Comparison of ENCODE assay signal across 2 cellular contexts in genomic region chr17:64938925-64939474, GRCh38.
TF ChIP-seq lines count a peak whose summit lies in the region.

No MANE protein-coding gene starts in this region.

TF ChIP-seq in K562, 482 proteins besides CTCF, POLR2A, EP300 and RAD21 (continued from another document and continues in another):
- TF ChIP-seq, protein P1, sequence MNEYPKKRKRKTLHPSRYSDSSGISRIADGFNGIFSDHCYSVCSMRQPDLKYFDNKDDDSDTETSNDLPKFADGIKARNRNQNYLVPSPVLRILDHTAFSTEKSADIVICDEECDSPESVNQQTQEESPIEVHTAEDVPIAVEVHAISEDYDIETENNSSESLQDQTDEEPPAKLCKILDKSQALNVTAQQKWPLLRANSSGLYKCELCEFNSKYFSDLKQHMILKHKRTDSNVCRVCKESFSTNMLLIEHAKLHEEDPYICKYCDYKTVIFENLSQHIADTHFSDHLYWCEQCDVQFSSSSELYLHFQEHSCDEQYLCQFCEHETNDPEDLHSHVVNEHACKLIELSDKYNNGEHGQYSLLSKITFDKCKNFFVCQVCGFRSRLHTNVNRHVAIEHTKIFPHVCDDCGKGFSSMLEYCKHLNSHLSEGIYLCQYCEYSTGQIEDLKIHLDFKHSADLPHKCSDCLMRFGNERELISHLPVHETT (CRISPR knock-in tag; conservative IDR thresholded peaks at IDR 0.05 in 1 of 2, IDR thresholded peaks at IDR 0.05 in 1 of 2) = no peak
- TF ChIP-seq CBX1 (IDR thresholded peaks at IDR 0.05; ENCODE audit: low read depth) (no peak), ZNF311 (CRISPR knock-in tag; IDR thresholded peaks at IDR 0.05) (no peak), ETV1 (tag; conservative IDR thresholded peaks at IDR 0.05; ENCODE audit: low read depth) (no peak), DPF2 (IDR thresholded peaks at IDR 0.05) (peak; percentile 42; the same call in 1 of the 2 replicates), TFAP4 (CRISPR knock-in tag; IDR thresholded peaks at IDR 0.05; ENCODE audit: borderline replicate concordance) (peak; percentile 86), ZBTB11 (CRISPR knock-in tag; IDR thresholded peaks at IDR 0.05) (0 out of 6 replicates have a peak, but pooled peaks of 1 of the 3 experiments have one; percentile 17), TSHZ1 (CRISPR knock-in tag; IDR thresholded peaks at IDR 0.05) (no peak), ELK1 (CRISPR knock-in tag; IDR thresholded peaks at IDR 0.05) (no peak), ZBTB1 (CRISPR knock-in tag; IDR thresholded peaks at IDR 0.05; ENCODE audit: borderline replicate concordance, low read depth) (no peak), RB1 (IDR thresholded peaks at IDR 0.05; ENCODE audit: low read depth) (peak; percentile 60; the same call in 1 of the 2 replicates), NR4A1 (CRISPR knock-in tag; IDR thresholded peaks at IDR 0.05) (no peak), NR4A1 (tag; IDR thresholded peaks at IDR 0.05) (no peak), KHSRP (IDR thresholded peaks at IDR 0.05) (no peak)
- TF ChIP-seq, protein P2, sequence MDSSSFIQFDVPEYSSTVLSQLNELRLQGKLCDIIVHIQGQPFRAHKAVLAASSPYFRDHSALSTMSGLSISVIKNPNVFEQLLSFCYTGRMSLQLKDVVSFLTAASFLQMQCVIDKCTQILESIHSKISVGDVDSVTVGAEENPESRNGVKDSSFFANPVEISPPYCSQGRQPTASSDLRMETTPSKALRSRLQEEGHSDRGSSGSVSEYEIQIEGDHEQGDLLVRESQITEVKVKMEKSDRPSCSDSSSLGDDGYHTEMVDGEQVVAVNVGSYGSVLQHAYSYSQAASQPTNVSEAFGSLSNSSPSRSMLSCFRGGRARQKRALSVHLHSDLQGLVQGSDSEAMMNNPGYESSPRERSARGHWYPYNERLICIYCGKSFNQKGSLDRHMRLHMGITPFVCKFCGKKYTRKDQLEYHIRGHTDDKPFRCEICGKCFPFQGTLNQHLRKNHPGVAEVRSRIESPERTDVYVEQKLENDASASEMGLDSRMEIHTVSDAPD (CRISPR knock-in tag; IDR thresholded peaks at IDR 0.05) = no peak

TF ChIP-seq in HepG2, 621 proteins besides CTCF, POLR2A, EP300 and RAD21 (continued from another document and continues in another):
- TF ChIP-seq, protein P3, sequence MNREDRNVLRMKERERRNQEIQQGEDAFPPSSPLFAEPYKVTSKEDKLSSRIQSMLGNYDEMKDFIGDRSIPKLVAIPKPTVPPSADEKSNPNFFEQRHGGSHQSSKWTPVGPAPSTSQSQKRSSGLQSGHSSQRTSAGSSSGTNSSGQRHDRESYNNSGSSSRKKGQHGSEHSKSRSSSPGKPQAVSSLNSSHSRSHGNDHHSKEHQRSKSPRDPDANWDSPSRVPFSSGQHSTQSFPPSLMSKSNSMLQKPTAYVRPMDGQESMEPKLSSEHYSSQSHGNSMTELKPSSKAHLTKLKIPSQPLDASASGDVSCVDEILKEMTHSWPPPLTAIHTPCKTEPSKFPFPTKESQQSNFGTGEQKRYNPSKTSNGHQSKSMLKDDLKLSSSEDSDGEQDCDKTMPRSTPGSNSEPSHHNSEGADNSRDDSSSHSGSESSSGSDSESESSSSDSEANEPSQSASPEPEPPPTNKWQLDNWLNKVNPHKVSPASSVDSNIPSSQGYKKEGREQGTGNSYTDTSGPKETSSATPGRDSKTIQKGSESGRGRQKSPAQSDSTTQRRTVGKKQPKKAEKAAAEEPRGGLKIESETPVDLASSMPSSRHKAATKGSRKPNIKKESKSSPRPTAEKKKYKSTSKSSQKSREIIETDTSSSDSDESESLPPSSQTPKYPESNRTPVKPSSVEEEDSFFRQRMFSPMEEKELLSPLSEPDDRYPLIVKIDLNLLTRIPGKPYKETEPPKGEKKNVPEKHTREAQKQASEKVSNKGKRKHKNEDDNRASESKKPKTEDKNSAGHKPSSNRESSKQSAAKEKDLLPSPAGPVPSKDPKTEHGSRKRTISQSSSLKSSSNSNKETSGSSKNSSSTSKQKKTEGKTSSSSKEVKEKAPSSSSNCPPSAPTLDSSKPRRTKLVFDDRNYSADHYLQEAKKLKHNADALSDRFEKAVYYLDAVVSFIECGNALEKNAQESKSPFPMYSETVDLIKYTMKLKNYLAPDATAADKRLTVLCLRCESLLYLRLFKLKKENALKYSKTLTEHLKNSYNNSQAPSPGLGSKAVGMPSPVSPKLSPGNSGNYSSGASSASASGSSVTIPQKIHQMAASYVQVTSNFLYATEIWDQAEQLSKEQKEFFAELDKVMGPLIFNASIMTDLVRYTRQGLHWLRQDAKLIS (CRISPR knock-in tag; IDR thresholded peaks at IDR 0.05) = no peak
- TF ChIP-seq TBX2 (CRISPR knock-in tag; IDR thresholded peaks at IDR 0.05; ENCODE audit: borderline replicate concordance) (no peak), FUBP1 (CRISPR knock-in tag; IDR thresholded peaks at IDR 0.05; ENCODE audit: borderline replicate concordance) (no peak), ZNF878 (CRISPR knock-in tag; IDR thresholded peaks at IDR 0.05) (no peak), PLRG1 (conservative IDR thresholded peaks at IDR 0.05) (no peak), NR2C2 (CRISPR knock-in tag; IDR thresholded peaks at IDR 0.05; ENCODE audit: borderline replicate concordance) (no peak), ZNF891 (CRISPR knock-in tag; IDR thresholded peaks at IDR 0.05) (no peak), SUZ12 (IDR thresholded peaks at IDR 0.05; ENCODE audit: low read depth, low read length) (no peak), FOXO1 (CRISPR knock-in tag; IDR thresholded peaks at IDR 0.05) (peak; percentile 21; the same call in 1 of the 2 replicates), PLSCR1 (CRISPR knock-in tag; IDR thresholded peaks at IDR 0.05; ENCODE audit: borderline replicate concordance) (no peak), ZNF598 (CRISPR knock-in tag; IDR thresholded peaks at IDR 0.05; ENCODE audit: borderline replicate concordance) (no peak), STAT6 (CRISPR knock-in tag; IDR thresholded peaks at IDR 0.05; ENCODE audit: borderline replicate concordance) (peak; percentile 51; the same call in 1 of the 2 replicates), CEBPB (IDR thresholded peaks at IDR 0.05; ENCODE audit: borderline replicate concordance, low read depth, low read length) (no peak), HCFC1 (IDR thresholded peaks at IDR 0.05; ENCODE audit: low read depth, low read length) (no peak), MIXL1 (CRISPR knock-in tag; IDR thresholded peaks at IDR 0.05) (0 out of 2 replicates have a peak, but pooled peaks have one; percentile 51), ZBTB1 (CRISPR knock-in tag; IDR thresholded peaks at IDR 0.05; ENCODE audit: borderline replicate concordance) (no peak), DNMT1 (CRISPR knock-in tag; IDR thresholded peaks at IDR 0.05) (0 out of 2 replicates have a peak, but pooled peaks have one; percentile 64), ARID4A (CRISPR knock-in tag; IDR thresholded peaks at IDR 0.05; ENCODE audit: borderline replicate concordance) (peak; percentile 15; the same call in 1 of the 2 replicates), ZNF569 (CRISPR knock-in tag; IDR thresholded peaks at IDR 0.05; ENCODE audit: borderline replicate concordance) (no peak), ARNT2 (CRISPR knock-in tag; IDR thresholded peaks at IDR 0.05; ENCODE audit: low read depth) (no peak), HIVEP1 (CRISPR knock-in tag; IDR thresholded peaks at IDR 0.05) (0 out of 2 replicates have a peak, but pooled peaks have one; percentile 16), ZNF207 (IDR thresholded peaks at IDR 0.05; ENCODE audit: borderline replicate concordance) (no peak), ZNF761 (CRISPR knock-in tag; conservative IDR thresholded peaks at IDR 0.05) (0 out of 2 replicates have a peak, but pooled peaks have one; percentile 41), ETV5 (CRISPR knock-in tag; IDR thresholded peaks at IDR 0.05; ENCODE audit: borderline replicate concordance) (peak; percentile 37; the same call in 1 of the 2 replicates), SMC3 (IDR thresholded peaks at IDR 0.05; ENCODE audit: low read length) (peak; percentile 15; the same call in 1 of the 2 replicates)
- TF ChIP-seq, protein P4, sequence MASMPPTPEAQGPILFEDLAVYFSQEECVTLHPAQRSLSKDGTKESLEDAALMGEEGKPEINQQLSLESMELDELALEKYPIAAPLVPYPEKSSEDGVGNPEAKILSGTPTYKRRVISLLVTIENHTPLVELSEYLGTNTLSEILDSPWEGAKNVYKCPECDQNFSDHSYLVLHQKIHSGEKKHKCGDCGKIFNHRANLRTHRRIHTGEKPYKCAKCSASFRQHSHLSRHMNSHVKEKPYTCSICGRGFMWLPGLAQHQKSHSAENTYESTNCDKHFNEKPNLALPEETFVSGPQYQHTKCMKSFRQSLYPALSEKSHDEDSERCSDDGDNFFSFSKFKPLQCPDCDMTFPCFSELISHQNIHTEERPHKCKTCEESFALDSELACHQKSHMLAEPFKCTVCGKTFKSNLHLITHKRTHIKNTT (CRISPR knock-in tag; IDR thresholded peaks at IDR 0.05) = no peak
- TF ChIP-seq, protein P5, sequence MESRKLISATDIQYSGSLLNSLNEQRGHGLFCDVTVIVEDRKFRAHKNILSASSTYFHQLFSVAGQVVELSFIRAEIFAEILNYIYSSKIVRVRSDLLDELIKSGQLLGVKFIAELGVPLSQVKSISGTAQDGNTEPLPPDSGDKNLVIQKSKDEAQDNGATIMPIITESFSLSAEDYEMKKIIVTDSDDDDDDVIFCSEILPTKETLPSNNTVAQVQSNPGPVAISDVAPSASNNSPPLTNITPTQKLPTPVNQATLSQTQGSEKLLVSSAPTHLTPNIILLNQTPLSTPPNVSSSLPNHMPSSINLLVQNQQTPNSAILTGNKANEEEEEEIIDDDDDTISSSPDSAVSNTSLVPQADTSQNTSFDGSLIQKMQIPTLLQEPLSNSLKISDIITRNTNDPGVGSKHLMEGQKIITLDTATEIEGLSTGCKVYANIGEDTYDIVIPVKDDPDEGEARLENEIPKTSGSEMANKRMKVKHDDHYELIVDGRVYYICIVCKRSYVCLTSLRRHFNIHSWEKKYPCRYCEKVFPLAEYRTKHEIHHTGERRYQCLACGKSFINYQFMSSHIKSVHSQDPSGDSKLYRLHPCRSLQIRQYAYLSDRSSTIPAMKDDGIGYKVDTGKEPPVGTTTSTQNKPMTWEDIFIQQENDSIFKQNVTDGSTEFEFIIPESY (CRISPR knock-in tag; IDR thresholded peaks at IDR 0.05) = peak; percentile 98
